Comparison of ENCODE assay signal across 8 cellular contexts in genomic region chr1:160261878-160262794, GRCh38. TPM values are rescaled to one million over a fixed set of nuclear protein-coding genes. Genes with fewer than 3 reads are reported as not detected.
DNase-seq lines count a peak whose midpoint lies in the region; ATAC-seq and TF ChIP-seq lines count a peak whose summit lies in the region.

TSS of gene DCAF8 (minus strand) at chr1:160262549. CDS start at chr1:160244008, 18,541 bp downstream.

- TF ChIP-seq CTCF in BE2C (IDR thresholded peaks at IDR 0.05; ENCODE audit: low read depth, low read length) (no peak), colonic mucosa (IDR thresholded peaks at IDR 0.05) (no peak)

- ATAC-seq in HG03460 (IDR thresholded peaks at IDR 0.05; ENCODE audit: unreplicated experiment) = peak; percentile 79

- H3K4me3 ChIP-seq in BE2C (ENCODE audit: low read depth, low read length) (peak within 1 kb of the TSS; percentile 97), colonic mucosa (peak within 1 kb of the TSS; percentile 72)

- no peaks in the 10 kb centered on the region for H3K36me3 ChIP-seq in BE2C
- H3K36me3 ChIP-seq in colonic mucosa = no peaks in the 10 kb centered on the region

- intact Hi-C loops in colonic mucosa (cut with DNase I) = no loop called here

- H3K27ac ChIP-seq in colonic mucosa = peak within 1 kb of the TSS; percentile 95
- H3K27ac ChIP-seq in layer of hippocampus (ENCODE audit: low read depth, low read length) = peak within 1 kb of the TSS; percentile 94

- peaks cover 3% of the 10 kb centered on the region for H3K27me3 ChIP-seq in BE2C
- H3K27me3 ChIP-seq in colonic mucosa = no peaks in the 10 kb centered on the region
- H3K27me3 ChIP-seq in layer of hippocampus (ENCODE audit: control insufficient read depth, insufficient read depth, low read length) = no peaks in the 10 kb centered on the region

- H3K4me1 ChIP-seq in BE2C (peaks cover 3% of the 10 kb centered on the region; the same call in 1 of the 2 replicates), colonic mucosa (no peaks in the 10 kb centered on the region)

- peak within 1 kb of the TSS; percentile 97 to 100 for H3K9ac ChIP-seq in colonic mucosa (ENCODE audit: low read depth in 2 of 2, low read length in 2 of 2)

- DNase-seq in BE2C = peak; percentile 99
- peak; percentile 86 for DNase-seq in GM19240 (ENCODE audit: insufficient read length, low spot score)
- peak; percentile 99 to 100 for DNase-seq in NCI-H526 (lab: John Stamatoyannopoulos, UW)
- peak; percentile 99 for DNase-seq in activated CD4-positive, alpha-beta T cell treated with anti-CD3 and anti-CD28 coated beads for 48 hours
- peak; percentile 99 for DNase-seq in colonic mucosa
- DNase-seq in stimulated activated CD4-positive, alpha-beta T cell treated with anti-CD3 and anti-CD28 coated beads, Interleukin-1b, Interleukin-23, amount 100 ng/mL, for 4 hours (ENCODE audit: low read depth in 2 of 2) = peak; percentile 90 to 96

- H3K9me3 ChIP-seq in BE2C (no peaks in the 10 kb centered on the region), colonic mucosa (no peaks in the 10 kb centered on the region)

RNA-seq across cellular contexts. Expression of gene DCAF8, which starts in this region (rescaled TPM):
- 189 TPM for polyA plus RNA-seq in BE2C (2012; ENCODE audit: insufficient read depth, insufficient read length, low read depth)
- 10 to 100 TPM; 72.0 to 86.1 TPM for total RNA-seq in colonic mucosa

Comparison
In these comparisons a context has a peak if more than half of its experiments do, and no peak if none do; other contexts are left out.
1. Peak in every context shown above with its lines: DNase-seq, ATAC-seq, H3K4me3 ChIP-seq and H3K27ac ChIP-seq.